ENCODE assay signal across 1 cellular context in genomic region chr14:64830961-64831360, GRCh38.
TF ChIP-seq lines count a peak whose summit lies in the region.

No MANE protein-coding gene starts in this region.

TF ChIP-seq in GM23338, 12 proteins besides CTCF, POLR2A, EP300 and RAD21 (continued from another document):
- TF ChIP-seq, protein P1, sequence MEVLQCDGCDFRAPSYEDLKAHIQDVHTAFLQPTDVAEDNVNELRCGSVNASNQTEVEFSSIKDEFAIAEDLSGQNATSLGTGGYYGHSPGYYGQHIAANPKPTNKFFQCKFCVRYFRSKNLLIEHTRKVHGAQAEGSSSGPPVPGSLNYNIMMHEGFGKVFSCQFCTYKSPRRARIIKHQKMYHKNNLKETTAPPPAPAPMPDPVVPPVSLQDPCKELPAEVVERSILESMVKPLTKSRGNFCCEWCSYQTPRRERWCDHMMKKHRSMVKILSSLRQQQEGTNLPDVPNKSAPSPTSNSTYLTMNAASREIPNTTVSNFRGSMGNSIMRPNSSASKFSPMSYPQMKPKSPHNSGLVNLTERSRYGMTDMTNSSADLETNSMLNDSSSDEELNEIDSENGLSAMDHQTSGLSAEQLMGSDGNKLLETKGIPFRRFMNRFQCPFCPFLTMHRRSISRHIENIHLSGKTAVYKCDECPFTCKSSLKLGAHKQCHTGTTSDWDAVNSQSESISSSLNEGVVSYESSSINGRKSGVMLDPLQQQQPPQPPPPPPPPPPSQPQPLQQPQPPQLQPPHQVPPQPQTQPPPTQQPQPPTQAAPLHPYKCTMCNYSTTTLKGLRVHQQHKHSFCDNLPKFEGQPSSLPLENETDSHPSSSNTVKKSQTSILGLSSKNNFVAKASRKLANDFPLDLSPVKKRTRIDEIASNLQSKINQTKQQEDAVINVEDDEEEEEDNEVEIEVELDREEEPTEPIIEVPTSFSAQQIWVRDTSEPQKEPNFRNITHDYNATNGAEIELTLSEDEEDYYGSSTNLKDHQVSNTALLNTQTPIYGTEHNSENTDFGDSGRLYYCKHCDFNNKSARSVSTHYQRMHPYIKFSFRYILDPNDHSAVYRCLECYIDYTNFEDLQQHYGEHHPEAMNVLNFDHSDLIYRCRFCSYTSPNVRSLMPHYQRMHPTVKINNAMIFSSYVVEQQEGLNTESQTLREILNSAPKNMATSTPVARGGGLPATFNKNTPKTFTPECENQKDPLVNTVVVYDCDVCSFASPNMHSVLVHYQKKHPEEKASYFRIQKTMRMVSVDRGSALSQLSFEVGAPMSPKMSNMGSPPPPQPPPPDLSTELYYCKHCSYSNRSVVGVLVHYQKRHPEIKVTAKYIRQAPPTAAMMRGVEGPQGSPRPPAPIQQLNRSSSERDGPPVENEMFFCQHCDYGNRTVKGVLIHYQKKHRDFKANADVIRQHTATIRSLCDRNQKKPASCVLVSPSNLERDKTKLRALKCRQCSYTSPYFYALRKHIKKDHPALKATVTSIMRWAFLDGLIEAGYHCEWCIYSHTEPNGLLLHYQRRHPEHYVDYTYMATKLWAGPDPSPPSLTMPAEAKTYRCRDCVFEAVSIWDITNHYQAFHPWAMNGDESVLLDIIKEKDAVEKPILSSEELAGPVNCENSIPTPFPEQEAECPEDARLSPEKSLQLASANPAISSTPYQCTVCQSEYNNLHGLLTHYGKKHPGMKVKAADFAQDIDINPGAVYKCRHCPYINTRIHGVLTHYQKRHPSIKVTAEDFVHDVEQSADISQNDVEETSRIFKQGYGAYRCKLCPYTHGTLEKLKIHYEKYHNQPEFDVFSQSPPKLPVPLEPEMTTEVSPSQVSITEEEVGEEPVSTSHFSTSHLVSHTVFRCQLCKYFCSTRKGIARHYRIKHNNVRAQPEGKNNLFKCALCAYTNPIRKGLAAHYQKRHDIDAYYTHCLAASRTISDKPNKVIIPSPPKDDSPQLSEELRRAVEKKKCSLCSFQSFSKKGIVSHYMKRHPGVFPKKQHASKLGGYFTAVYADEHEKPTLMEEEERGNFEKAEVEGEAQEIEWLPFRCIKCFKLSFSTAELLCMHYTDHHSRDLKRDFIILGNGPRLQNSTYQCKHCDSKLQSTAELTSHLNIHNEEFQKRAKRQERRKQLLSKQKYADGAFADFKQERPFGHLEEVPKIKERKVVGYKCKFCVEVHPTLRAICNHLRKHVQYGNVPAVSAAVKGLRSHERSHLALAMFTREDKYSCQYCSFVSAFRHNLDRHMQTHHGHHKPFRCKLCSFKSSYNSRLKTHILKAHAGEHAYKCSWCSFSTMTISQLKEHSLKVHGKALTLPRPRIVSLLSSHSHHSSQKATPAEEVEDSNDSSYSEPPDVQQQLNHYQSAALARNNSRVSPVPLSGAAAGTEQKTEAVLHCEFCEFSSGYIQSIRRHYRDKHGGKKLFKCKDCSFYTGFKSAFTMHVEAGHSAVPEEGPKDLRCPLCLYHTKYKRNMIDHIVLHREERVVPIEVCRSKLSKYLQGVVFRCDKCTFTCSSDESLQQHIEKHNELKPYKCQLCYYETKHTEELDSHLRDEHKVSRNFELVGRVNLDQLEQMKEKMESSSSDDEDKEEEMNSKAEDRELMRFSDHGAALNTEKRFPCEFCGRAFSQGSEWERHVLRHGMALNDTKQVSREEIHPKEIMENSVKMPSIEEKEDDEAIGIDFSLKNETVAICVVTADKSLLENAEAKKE (CRISPR knock-in tag; IDR thresholded peaks at IDR 0.05): no peak
- no peak for TF ChIP-seq REST (IDR thresholded peaks at IDR 0.05; ENCODE audit: unreplicated experiment)
- no peak for TF ChIP-seq EZH2phosphoT487 (IDR thresholded peaks at IDR 0.05; ENCODE audit: unreplicated experiment)
- no peak for TF ChIP-seq EZH2 (IDR thresholded peaks at IDR 0.05; ENCODE audit: low read depth, unreplicated experiment)
- no peak for TF ChIP-seq CREB1 (CRISPR knock-in tag; IDR thresholded peaks at IDR 0.05; ENCODE audit: low read depth)
- no peak for TF ChIP-seq NANOG (IDR thresholded peaks at IDR 0.05; ENCODE audit: borderline replicate concordance)
- TF ChIP-seq JUNB (IDR thresholded peaks at IDR 0.05; ENCODE audit: unreplicated experiment): no peak
- no peak for TF ChIP-seq ETS1 (IDR thresholded peaks at IDR 0.05)
- TF ChIP-seq ZNF331 (CRISPR knock-in tag; IDR thresholded peaks at IDR 0.05; ENCODE audit: low read depth): no peak
- no peak for TF ChIP-seq POLR2AphosphoS5 (IDR thresholded peaks at IDR 0.05; ENCODE audit: low read depth)
- no peak for TF ChIP-seq ZNF114 (CRISPR knock-in tag; IDR thresholded peaks at IDR 0.05)
